Comparison of ENCODE assay signal across 8 cellular contexts in the genomic region with DNA sequence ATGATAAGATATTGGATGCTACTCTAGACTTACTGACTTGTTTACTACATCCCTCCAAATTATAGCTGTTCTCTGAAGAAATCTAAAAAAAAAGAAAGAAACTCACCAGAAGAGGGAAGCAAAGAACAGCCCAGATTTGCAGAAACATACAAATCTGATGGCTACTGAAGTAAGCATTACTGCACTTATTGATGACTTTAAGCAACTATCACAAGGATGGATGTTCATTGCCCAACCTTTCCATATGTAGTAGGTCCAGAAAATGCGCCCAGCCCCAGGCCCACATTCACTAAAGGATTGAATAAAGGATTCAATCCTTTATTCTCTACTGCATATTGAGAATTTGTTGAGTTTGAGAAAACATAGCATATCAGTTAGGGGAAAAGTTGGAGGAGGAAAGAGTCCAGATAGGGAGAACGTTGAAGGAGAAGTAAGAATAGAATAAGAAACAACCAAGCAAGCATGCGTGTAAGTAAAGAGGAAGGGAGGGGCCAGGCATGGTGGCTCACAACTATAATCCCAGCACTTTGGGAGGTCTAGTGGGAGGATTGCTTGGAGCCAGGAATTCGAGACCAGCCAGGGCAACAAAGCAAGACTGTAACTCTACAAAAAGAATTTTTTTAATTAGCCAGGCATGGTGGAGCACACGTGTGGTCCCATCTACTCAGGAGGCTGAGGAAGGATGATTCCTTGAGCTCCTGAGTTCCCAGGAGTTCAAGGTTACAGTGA. TPM values are rescaled to one million over a fixed set of nuclear protein-coding genes. Genes with fewer than 3 reads are reported as not detected.
DNase-seq lines count a peak whose midpoint lies in the region; ATAC-seq, FAIRE-seq and TF ChIP-seq lines count a peak whose summit lies in the region.

No MANE protein-coding gene starts in this region.

- no peaks in the 10 kb centered on the region for H3K79me2 ChIP-seq in KMS-11 (ENCODE audit: insufficient read depth, low read depth)

- CTCF ChIA-PET in activated CD8-positive, alpha-beta T cell treated with anti-CD3 and anti-CD28 coated beads for 36 hours (lab: Charles Lee), result interaction anchor here (0.6 to 1.9 kb wide), 13 partner anchors 9 to 412 kb away, joined by 3 to 21 read pairs (median 3); partner anchors contain the start of gene DMXL1

- H3K9me3 ChIP-seq in kidney (ENCODE audit: control insufficient read depth in 1 of 2, low read length in 2 of 2), result peaks cover 0 to 4% of the 10 kb centered on the region in 2 donors

- peak; percentile 58 for TF ChIP-seq CTCF in KMS-11 (conservative IDR thresholded peaks at IDR 0.05; ENCODE audit: low read depth, low read length)
- peak; percentile 56 for TF ChIP-seq CTCF in activated CD8-positive, alpha-beta T cell treated with anti-CD3 and anti-CD28 coated beads for 36 hours (IDR thresholded peaks at IDR 0.05)
- peak; percentile 54 for TF ChIP-seq CTCF in kidney (IDR thresholded peaks at IDR 0.05; ENCODE audit: borderline replicate concordance, extremely low read depth, insufficient read depth)

- no peak overlapping the region for H3K9ac ChIP-seq in KMS-11
- H3K9ac ChIP-seq in kidney (ENCODE audit: low read length in 2 of 2), result no peak overlapping the region

- no peaks in the 10 kb centered on the region for H4K20me1 ChIP-seq in KMS-11 (ENCODE audit: insufficient read depth)

- ATAC-seq in GM21576 (IDR thresholded peaks at IDR 0.05; ENCODE audit: unreplicated experiment), result peak; percentile 68
- ATAC-seq in activated CD8-positive, alpha-beta T cell treated with anti-CD3 and anti-CD28 coated beads for 36 hours, result peak; percentile 72

- FAIRE-seq in kidney (lab: Jason Lieb, UNC), result peak; percentile 65

- no peaks in the 10 kb centered on the region for H3K36me3 Mint-ChIP-seq in activated CD8-positive, alpha-beta T cell treated with anti-CD3 and anti-CD28 coated beads for 36 hours (ENCODE audit: low read depth)

- H3K36me3 ChIP-seq in KMS-11 (ENCODE audit: insufficient read depth) (no peaks in the 10 kb centered on the region), kidney (ENCODE audit: control insufficient read depth in 1 of 2, insufficient read depth in 2 of 2, low read length in 2 of 2) (no peaks in the 10 kb centered on the region)

- no peak overlapping the region for H2AFZ ChIP-seq in KMS-11 (ENCODE audit: low read depth)

- H3K27ac ChIP-seq in KMS-11, result no peak overlapping the region
- H3K27ac ChIP-seq in kidney (ENCODE audit: low read depth in 2 of 2, low read length in 2 of 2), result no peak overlapping the region

- peaks cover 8% of the 10 kb centered on the region for H3K4me1 Mint-ChIP-seq in activated CD8-positive, alpha-beta T cell treated with anti-CD3 and anti-CD28 coated beads for 36 hours (ENCODE audit: low read depth)

- H3K4me3 ChIP-seq in KMS-11 (IDR thresholded peaks at IDR 0.05; ENCODE audit: insufficient read depth, low read depth, low read length) (no peak overlapping the region), kidney (ENCODE audit: low read length in 2 of 2) (no peak overlapping the region)

- H3K27ac Mint-ChIP-seq in activated CD8-positive, alpha-beta T cell treated with anti-CD3 and anti-CD28 coated beads for 36 hours, result no peak overlapping the region

- H3K27me3 Mint-ChIP-seq in activated CD8-positive, alpha-beta T cell treated with anti-CD3 and anti-CD28 coated beads for 36 hours, result no peaks in the 10 kb centered on the region

- no peak overlapping the region for H3K4me2 ChIP-seq in KMS-11

- no peaks in the 10 kb centered on the region for H3K4me1 ChIP-seq in KMS-11 (ENCODE audit: low read depth, poor library complexity, severe bottlenecking)
- H3K4me1 ChIP-seq in kidney (ENCODE audit: control insufficient read depth in 1 of 2, insufficient read depth in 1 of 2, low read depth in 1 of 2, low read length in 2 of 2), result no peaks in the 10 kb centered on the region

- DNase-seq in NCI-H2171 treated with DMSO at 0.1 percent for 48 hours (lab: John Stamatoyannopoulos, UW) (peak; percentile 13), NCI-H2171 (lab: John Stamatoyannopoulos, UW) (no peak), kidney (no peak), OCI-M2 (lab: John Stamatoyannopoulos, UW; ENCODE audit: unreplicated experiment) (no peak), GF-D8 (lab: John Stamatoyannopoulos, UW) (no peak)
- DNase-seq in activated CD8-positive, alpha-beta T cell treated with anti-CD3 and anti-CD28 coated beads for 36 hours, result no peak

- no peaks in the 10 kb centered on the region for H3K27me3 ChIP-seq in KMS-11 (ENCODE audit: insufficient read depth, low read depth)

- intact Hi-C loops in activated CD8-positive, alpha-beta T cell treated with anti-CD3 and anti-CD28 coated beads for 36 hours (cut with micrococcal nuclease), result loop anchor here (5.0 kb wide), 1 partner anchor 390 kb away; no protein-coding TSS in a partner anchor
- intact Hi-C loops in kidney (cut with DNase I), result no loop called here

- no peak overlapping the region for H3K4me3 Mint-ChIP-seq in activated CD8-positive, alpha-beta T cell treated with anti-CD3 and anti-CD28 coated beads for 36 hours

- POLR2A ChIA-PET in activated CD8-positive, alpha-beta T cell treated with anti-CD3 and anti-CD28 coated beads for 36 hours (lab: Charles Lee), result interaction anchor here (0.7 kb wide), 1 partner anchor 389 kb away, joined by 3 read pairs; no protein-coding TSS in a partner anchor

- H3K9me3 Mint-ChIP-seq in activated CD8-positive, alpha-beta T cell treated with anti-CD3 and anti-CD28 coated beads for 36 hours, result peaks cover 2% of the 10 kb centered on the region

RNA-seq across cellular contexts. Expression of gene DTWD2, which starts 33.8 kb away (rescaled TPM):
- 1 to 10 TPM; 5.4 to 6.7 TPM for total RNA-seq in activated CD8-positive, alpha-beta T cell treated with anti-CD3 and anti-CD28 coated beads for 36 hours
- 12.4 TPM for total RNA-seq in kidney
- 3.7 TPM for polyA plus RNA-seq in kidney (ENCODE audit: insufficient read depth, low read depth, low replicate concordance)

RNA-seq across cellular contexts. Expression of gene DMXL1, which starts 48.7 kb away (rescaled TPM):
- total RNA-seq in activated CD8-positive, alpha-beta T cell treated with anti-CD3 and anti-CD28 coated beads for 36 hours, result 10 to 100 TPM; 20.8 to 23.3 TPM
- total RNA-seq in kidney, result 57.7 TPM
- 17.1 TPM for polyA plus RNA-seq in kidney (ENCODE audit: insufficient read depth, low read depth, low replicate concordance)
